ENCODE assay signal across 8 cellular contexts in genomic region chr17:7263071-7263800, GRCh38. TPM values are rescaled to one million over a fixed set of nuclear protein-coding genes. Genes with fewer than 3 reads are reported as not detected.
DNase-seq lines count a peak whose midpoint lies in the region; ATAC-seq, FAIRE-seq and TF ChIP-seq lines count a peak whose summit lies in the region.

No MANE protein-coding gene starts in this region.

- no peak overlapping the region for H3K27ac Mint-ChIP-seq in activated naive CD8-positive, alpha-beta T cell treated with anti-CD3 and anti-CD28 coated beads for 36 hours

- ATAC-seq in HG03432 (IDR thresholded peaks at IDR 0.05; ENCODE audit: unreplicated experiment) (no peak), HG02678 (IDR thresholded peaks at IDR 0.05; ENCODE audit: unreplicated experiment) (no peak)

- peaks cover 6% of the 10 kb centered on the region for H3K36me3 Mint-ChIP-seq in activated naive CD8-positive, alpha-beta T cell treated with anti-CD3 and anti-CD28 coated beads for 36 hours

- no peaks in the 10 kb centered on the region for H3K9me3 ChIP-seq in transverse colon

- WGBS in transverse colon (ENCODE audit: low coverage in 1 of 2), 2 donors, result 5 to 14% methylated on average over 6 to 19 of the region's 19 CpGs

- peak overlapping the region; percentile 88 to 96 (median 94) for H3K27ac ChIP-seq in transverse colon

- no peak for TF ChIP-seq CTCF in transverse colon (IDR thresholded peaks at IDR 0.05)

- H3K36me3 ChIP-seq in transverse colon, result no peaks in the 10 kb centered on the region

- H3K27me3 ChIP-seq in transverse colon, result peaks cover 42% of the 10 kb centered on the region

- TF ChIP-seq POLR2A in transverse colon (IDR thresholded peaks at IDR 0.05), result peak; percentile 95

- H3K9me3 Mint-ChIP-seq in activated naive CD8-positive, alpha-beta T cell treated with anti-CD3 and anti-CD28 coated beads for 36 hours, result no peaks in the 10 kb centered on the region

- in situ Hi-C loops in transverse colon (cut with MboI; ENCODE audit: low pct_ligation_motif_present in 1 of 4, low pct_unique_long_range_greater_than_20kb in 1 of 4, low sequenced_read_pairs in 3 of 4), result no loop called here

- H3K27me3 Mint-ChIP-seq in activated naive CD8-positive, alpha-beta T cell treated with anti-CD3 and anti-CD28 coated beads for 36 hours, result peaks cover 18% of the 10 kb centered on the region

- no peak for FAIRE-seq in RCC 7860 (lab: Jason Lieb, UNC)

- H3K4me1 Mint-ChIP-seq in activated naive CD8-positive, alpha-beta T cell treated with anti-CD3 and anti-CD28 coated beads for 36 hours, result peaks cover 41% of the 10 kb centered on the region

- peak overlapping the region; percentile 32 to 72 (median 53) for H3K4me3 ChIP-seq in transverse colon

- intact Hi-C loops in transverse colon (cut with DNase I; ENCODE audit: low total_unique reads), result no loop called here

- H3K4me1 ChIP-seq in transverse colon, result peaks cover 0 to 69% (median 31%) of the 10 kb centered on the region in 4 donors

- DNase-seq in AG08396 (ENCODE audit: low spot score), result peak; percentile 30
- peak; percentile 79 for DNase-seq in HPDE6-E6E7 (ENCODE audit: extremely low spot score)
- DNase-seq in activated naive CD8-positive, alpha-beta T cell treated with anti-CD3 and anti-CD28 coated beads for 36 hours, result no peak
- DNase-seq in kidney tubule cell (ENCODE audit: low spot score), result peak; percentile 71
- peak; percentile 95 for DNase-seq in transverse colon
- no peak for DNase-seq in RCC 7860 (ENCODE audit: low spot score)

- peak; percentile 67 for TF ChIP-seq EP300 in transverse colon (IDR thresholded peaks at IDR 0.05; ENCODE audit: low read depth)

- H3K4me3 Mint-ChIP-seq in activated naive CD8-positive, alpha-beta T cell treated with anti-CD3 and anti-CD28 coated beads for 36 hours, result peak overlapping the region; percentile 66

RNA-seq across cellular contexts. Expression of gene CLDN7, which starts 1.0 kb away (rescaled TPM):
- total RNA-seq in activated naive CD8-positive, alpha-beta T cell treated with anti-CD3 and anti-CD28 coated beads for 36 hours, result 1 to 10 TPM in 1 of 2 experiments, under 1 TPM in 1; 0.90 to 1.6 TPM
- total RNA-seq in transverse colon, result 1,000 to 10,000 TPM in 1 of 4 donors, 100 to 1,000 TPM in 3; 571 to 1,162 (median 940) TPM

RNA-seq across cellular contexts. Expression of gene ELP5, which starts 11.2 kb away (rescaled TPM):
- total RNA-seq in activated naive CD8-positive, alpha-beta T cell treated with anti-CD3 and anti-CD28 coated beads for 36 hours, result 100 to 1,000 TPM in 1 of 2 experiments, 10 to 100 TPM in 1; 99.0 to 110 TPM
- total RNA-seq in transverse colon, result 10 to 100 TPM in 3 of 4 donors, 1 to 10 TPM in 1; 4.9 to 36.2 (median 30.3) TPM

RNA-seq across cellular contexts. Expression of gene CTDNEP1, which starts 11.7 kb away (rescaled TPM):
- 100 to 1,000 TPM; 180 to 191 TPM for total RNA-seq in activated naive CD8-positive, alpha-beta T cell treated with anti-CD3 and anti-CD28 coated beads for 36 hours
- total RNA-seq in transverse colon, result 100 to 1,000 TPM in 1 of 4 donors, 10 to 100 TPM in 3; 52.3 to 113 (median 60.4) TPM

RNA-seq across cellular contexts. Expression of gene SLC2A4, which starts 18.3 kb away (rescaled TPM):
- under 1 TPM; 0.54 to 0.56 TPM for total RNA-seq in activated naive CD8-positive, alpha-beta T cell treated with anti-CD3 and anti-CD28 coated beads for 36 hours
- total RNA-seq in transverse colon, result 10 to 100 TPM in 3 of 4 donors, 1 to 10 TPM in 1; 9.7 to 35.5 (median 20.3) TPM

RNA-seq across cellular contexts. Expression of gene GABARAP, which starts 21.0 kb away (rescaled TPM):
- 100 to 1,000 TPM; 112 to 113 TPM for total RNA-seq in activated naive CD8-positive, alpha-beta T cell treated with anti-CD3 and anti-CD28 coated beads for 36 hours
- 100 to 1,000 TPM; 209 to 479 (median 394) TPM for total RNA-seq in transverse colon

Comparison
In these comparisons a context has a peak if more than half of its experiments do, and no peak if none do; other contexts are left out.
1. DNase-seq: peak in AG08396 (single experiment), HPDE6-E6E7 (single experiment), kidney tubule cell (single experiment) and transverse colon (single experiment); none in activated naive CD8-positive, alpha-beta T cell treated with anti-CD3 and anti-CD28 coated beads for 36 hours (single experiment) and RCC 7860 (single experiment).
2. RNA of gene CLDN7, which starts 1.0 kb away (total RNA-seq): 571 to 1,162 TPM in transverse colon; 0.90 to 1.6 TPM in activated naive CD8-positive, alpha-beta T cell treated with anti-CD3 and anti-CD28 coated beads for 36 hours; every median in the first group is over 100 times any median in the second.